18 cellular contexts compared by ENCODE assay signal in genomic region chr1:59006309-59006698, GRCh38.
DNase-seq lines count a peak whose midpoint lies in the region; ATAC-seq, FAIRE-seq and TF ChIP-seq lines count a peak whose summit lies in the region.
"Had no signal": no experiment of that assay in that cellular context is flagged by ENCODE, and none has a peak within 500 bp of the region (broad histone marks: within the 10 kb centered on the region; RNA-seq: fewer than 3 reads in every experiment).

No MANE protein-coding gene starts in this region.

- H3K36me3 Mint-ChIP-seq in T-helper 1 cell treated with Interleukin-12 subunit alpha and Interleukin-12 subunit beta and Interleukin-4 antibody, amounts not matched to agents 30 μg/mL and 1 μg/mL, for 36 hours (ENCODE audit: low read depth), result peaks cover 19% of the 10 kb centered on the region
- H3K36me3 Mint-ChIP-seq in effector memory CD8-positive, alpha-beta T cell (ENCODE audit: insufficient read depth), result no peaks in the 10 kb centered on the region
- no peaks in the 10 kb centered on the region for H3K36me3 Mint-ChIP-seq in natural killer cell

- intact Hi-C loops in natural killer cell (cut with micrococcal nuclease), result loop anchor here (5.0 to 10.0 kb wide), 2 partner anchors 41 to 102 kb away; no protein-coding TSS in a partner anchor

- TF ChIP-seq CTCF in natural killer cell (IDR thresholded peaks at IDR 0.05) (no peak), GM13976 (IDR thresholded peaks at IDR 0.05; ENCODE audit: borderline replicate concordance, control extremely low read depth, extremely low read depth, insufficient read depth, missing control alignments) (no peak)

- no peaks in the 10 kb centered on the region for H3K27me3 Mint-ChIP-seq in T-helper 1 cell treated with Interleukin-12 subunit alpha and Interleukin-12 subunit beta and Interleukin-4 antibody, amounts not matched to agents 30 μg/mL and 1 μg/mL, for 36 hours (ENCODE audit: low read depth)
- H3K27me3 Mint-ChIP-seq in effector memory CD8-positive, alpha-beta T cell, result peaks cover 0 to 6% of the 10 kb centered on the region in 2 donors
- peaks cover 0 to 8% of the 10 kb centered on the region in 2 donors for H3K27me3 Mint-ChIP-seq in natural killer cell (ENCODE audit: low read depth in 2 of 2)

- in situ Hi-C loops in GM13976 (cut with MboI; ENCODE audit: low sequenced_read_pairs, unreplicated experiment), result no loop called here

- ATAC-seq in effector memory CD8-positive, alpha-beta T cell (replicated peaks), result no peak
- ATAC-seq in natural killer cell, result peak in 1 of 3 donors; percentile 22
- ATAC-seq: Right ventricle myocardium inferior had no signal

- DNase-seq in T-helper 1 cell (no peak), GM12891 (ENCODE audit: insufficient read length, low spot score) (no peak), natural killer cell (no peak), midbrain (lab: John Stamatoyannopoulos, UW) (no peak), GM13976 (ENCODE audit: low spot score) (no peak), AG20443 (ENCODE audit: low spot score) (no peak)
- DNase-seq in effector memory CD8-positive, alpha-beta T cell, result no peak
- DNase-seq: 8988T; activated CD4-positive, alpha-beta T cell treated with anti-CD3 and anti-CD28 coated beads for 48 hours; activated naive CD4-positive, alpha-beta T cell treated with Interleukin-2 at 50 U/mL for 16 hours; BE2C; glutamatergic neuron; NCI-H1436; NCI-H748 treated with DMSO at 0.1 percent for 48 hours; nucleus accumbens had no signal

- H3K9me3 Mint-ChIP-seq in T-helper 1 cell treated with Interleukin-12 subunit alpha and Interleukin-12 subunit beta and Interleukin-4 antibody, amounts not matched to agents 30 μg/mL and 1 μg/mL, for 36 hours, result peaks cover 5% of the 10 kb centered on the region
- H3K9me3 Mint-ChIP-seq in effector memory CD8-positive, alpha-beta T cell, result no peaks in the 10 kb centered on the region
- no peaks in the 10 kb centered on the region for H3K9me3 Mint-ChIP-seq in natural killer cell

- TF ChIP-seq POLR2A in GM12891 (IDR thresholded peaks at IDR 0.05; ENCODE audit: low read depth, low read length), result no peak

- H3K4me3 Mint-ChIP-seq in T-helper 1 cell treated with Interleukin-12 subunit alpha and Interleukin-12 subunit beta and Interleukin-4 antibody, amounts not matched to agents 30 μg/mL and 1 μg/mL, for 36 hours, result peak overlapping the region; percentile 40
- peak overlapping the region; percentile 12 to 39 for H3K4me3 Mint-ChIP-seq in effector memory CD8-positive, alpha-beta T cell
- peak overlapping the region; percentile 59 for H3K4me3 Mint-ChIP-seq in natural killer cell

- peak overlapping the region; percentile 33 for H3K27ac Mint-ChIP-seq in T-helper 1 cell treated with Interleukin-12 subunit alpha and Interleukin-12 subunit beta and Interleukin-4 antibody, amounts not matched to agents 30 μg/mL and 1 μg/mL, for 36 hours
- peak overlapping the region; percentile 4 to 96 for H3K27ac Mint-ChIP-seq in effector memory CD8-positive, alpha-beta T cell
- H3K27ac Mint-ChIP-seq in natural killer cell, result peak overlapping the region; percentile 74 to 86

- FAIRE-seq in GM12891 (lab: Jason Lieb, UNC), result peak; percentile 85
- FAIRE-seq: urothelium cell line had no signal

- peaks cover 59% of the 10 kb centered on the region for H3K4me1 Mint-ChIP-seq in T-helper 1 cell treated with Interleukin-12 subunit alpha and Interleukin-12 subunit beta and Interleukin-4 antibody, amounts not matched to agents 30 μg/mL and 1 μg/mL, for 36 hours (ENCODE audit: low read depth)
- peaks cover 31 to 40% of the 10 kb centered on the region in 2 donors for H3K4me1 Mint-ChIP-seq in effector memory CD8-positive, alpha-beta T cell (ENCODE audit: low read depth in 2 of 2)
- H3K4me1 Mint-ChIP-seq in natural killer cell, result peaks cover 49 to 56% of the 10 kb centered on the region in 2 donors

TF ChIP-seq in GM12891, 5 proteins besides CTCF, POLR2A, EP300 and RAD21:
- TF ChIP-seq PAX5 (IDR thresholded peaks at IDR 0.05; ENCODE audit: insufficient read depth, low read length, severe bottlenecking) (no peak), POU2F2 (IDR thresholded peaks at IDR 0.05; ENCODE audit: low read depth, low read length) (no peak), SPI1 (IDR thresholded peaks at IDR 0.05; ENCODE audit: low read depth, low read length) (no peak), POLR2AphosphoS5 (IDR thresholded peaks at IDR 0.05; ENCODE audit: low read depth, low read length) (no peak), TAF1 (IDR thresholded peaks at IDR 0.05; ENCODE audit: low read depth, low read length) (no peak)
